Comparison of ENCODE assay signal across 15 cellular contexts in the genomic region with DNA sequence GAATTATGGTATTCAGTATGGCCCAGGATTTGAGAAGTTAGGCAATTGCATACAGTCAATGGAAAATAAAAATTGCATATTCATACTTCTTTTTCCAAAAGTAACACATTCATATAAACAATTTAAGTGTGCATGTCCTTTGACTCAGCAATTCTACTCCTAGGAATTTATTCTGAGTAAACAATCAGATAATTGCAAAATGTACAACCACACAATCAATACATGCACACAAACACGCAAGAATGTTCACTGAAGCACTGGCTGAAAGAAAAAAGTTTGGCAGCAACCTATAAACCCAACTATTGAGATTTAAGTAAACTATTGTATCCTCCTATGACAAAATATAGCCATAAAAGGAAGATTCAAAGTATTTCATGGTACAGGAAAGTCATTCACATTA. TPM values are rescaled to one million over a fixed set of nuclear protein-coding genes. Genes with fewer than 3 reads are reported as not detected.
DNase-seq lines count a peak whose midpoint lies in the region; ATAC-seq and TF ChIP-seq lines count a peak whose summit lies in the region.
"Had no signal": no experiment of that assay in that cellular context is flagged by ENCODE, and none has a peak within 500 bp of the region (broad histone marks: within the 10 kb centered on the region; RNA-seq: fewer than 3 reads in every experiment).

No MANE protein-coding gene starts in this region.

- peaks cover 17% of the 10 kb centered on the region for H3K27me3 Mint-ChIP-seq in GM23338 (ENCODE audit: insufficient read depth, low read depth, poor library complexity)
- H3K27me3 Mint-ChIP-seq in naive thymus-derived CD8-positive, alpha-beta T cell, result peaks cover 30 to 62% (median 31%) of the 10 kb centered on the region in 5 donors
- H3K27me3 Mint-ChIP-seq in natural killer cell treated with Interleukin-12 subunit alpha and Interleukin-12 subunit beta and Interleukin-15 and Interleukin-18, amount 100 ng/mL, for 72 hours, result peaks cover 27 to 58% of the 10 kb centered on the region in 2 donors

- DNase-seq in GM23338 (ENCODE audit: low spot score), result no peak
- peak; percentile 90 for DNase-seq in fibroblast of peridontal ligament (ENCODE audit: extremely low read depth)
- no peak for DNase-seq in aorta
- no peak for DNase-seq in naive thymus-derived CD8-positive, alpha-beta T cell
- no peak for DNase-seq in RPMI8226
- DNase-seq in natural killer cell treated with Interleukin-12 subunit alpha and Interleukin-12 subunit beta and Interleukin-15 and Interleukin-18, amount 100 ng/mL, for 72 hours (ENCODE audit: low spot score), result no peak
- DNase-seq: DMS 273 treated with DMSO at 0.1 percent for 48 hours; effector CD4-positive, alpha-beta T cell; H9; head of caudate nucleus; NCI-H446 treated with DMSO at 0.1 percent for 48 hours; spleen; stimulated activated naive CD8-positive, alpha-beta T cell treated with anti-CD3 and anti-CD28 coated beads, Interleukin-15, amount 100 ng/mL, for 72 hours had no signal

- 94 to 99% methylated on average over 1 of the region's 1 CpG for WGBS in aorta, 2 donors

- peaks cover 4% of the 10 kb centered on the region; the same call in 1 of the 3 replicates for H3K36me3 Mint-ChIP-seq in GM23338 (ENCODE audit: low read depth)
- peaks cover 0 to 4% (median 0%) of the 10 kb centered on the region in 3 donors for H3K36me3 Mint-ChIP-seq in naive thymus-derived CD8-positive, alpha-beta T cell
- H3K36me3 Mint-ChIP-seq in natural killer cell treated with Interleukin-12 subunit alpha and Interleukin-12 subunit beta and Interleukin-15 and Interleukin-18, amount 100 ng/mL, for 72 hours, result no peaks in the 10 kb centered on the region

- no peaks in the 10 kb centered on the region for H3F3A ChIP-seq in GM23338 (replicated peaks; ENCODE audit: low read depth)

- no peak overlapping the region; the same call in 1 of the 2 replicates for H3K27ac Mint-ChIP-seq in GM23338
- H3K27ac Mint-ChIP-seq in naive thymus-derived CD8-positive, alpha-beta T cell, result no peak overlapping the region
- H3K27ac Mint-ChIP-seq in natural killer cell treated with Interleukin-12 subunit alpha and Interleukin-12 subunit beta and Interleukin-15 and Interleukin-18, amount 100 ng/mL, for 72 hours, result no peak overlapping the region
- H3K27ac Mint-ChIP-seq: H9; stimulated activated naive CD8-positive, alpha-beta T cell treated with anti-CD3 and anti-CD28 coated beads, Interleukin-15, amount 100 ng/mL, for 72 hours had no signal

- H2AFZ ChIP-seq in GM23338 (no peak overlapping the region), parathyroid adenoma (peak overlapping the region; percentile 97)

- H4K20me1 ChIP-seq in GM23338 (replicated peaks; ENCODE audit: insufficient read depth), result no peaks in the 10 kb centered on the region; the same call in 1 of the 2 replicates

- H3K27me3 ChIP-seq in GM23338 (ENCODE audit: insufficient read depth), result peaks cover 12% of the 10 kb centered on the region
- H3K27me3 ChIP-seq in parathyroid adenoma (ENCODE audit: control insufficient read depth, insufficient read depth, low read length), result no peaks in the 10 kb centered on the region
- no peaks in the 10 kb centered on the region for H3K27me3 ChIP-seq in aorta (ENCODE audit: control insufficient read depth in 1 of 2, insufficient read depth in 2 of 2, low read length in 1 of 2)

- no peaks in the 10 kb centered on the region for H3K9me2 ChIP-seq in GM23338 (ENCODE audit: insufficient read depth)

- TF ChIP-seq CTCF in GM23338 (conservative IDR thresholded peaks at IDR 0.05; ENCODE audit: low read depth in 2 of 2) (no peak), VCaP (conservative IDR thresholded peaks at IDR 0.05) (no peak), parathyroid adenoma (IDR thresholded peaks at IDR 0.05) (no peak)

- H3K27ac ChIP-seq in GM23338 (ENCODE audit: low read depth), result no peak overlapping the region
- H3K27ac ChIP-seq in VCaP, result peak overlapping the region; percentile 75
- H3K27ac ChIP-seq in parathyroid adenoma, result peak overlapping the region; percentile 3
- no peak overlapping the region for H3K27ac ChIP-seq in aorta (ENCODE audit: low read depth in 1 of 2, low read length in 2 of 2)
- H3K27ac ChIP-seq: spleen had no signal

- H3K9me3 Mint-ChIP-seq in GM23338, result no peaks in the 10 kb centered on the region; the same call in 2 of the 3 replicates
- peaks cover 0 to 2% (median 0%) of the 10 kb centered on the region in 9 donors for H3K9me3 Mint-ChIP-seq in naive thymus-derived CD8-positive, alpha-beta T cell
- H3K9me3 Mint-ChIP-seq in natural killer cell treated with Interleukin-12 subunit alpha and Interleukin-12 subunit beta and Interleukin-15 and Interleukin-18, amount 100 ng/mL, for 72 hours, result no peaks in the 10 kb centered on the region
- H3K9me3 Mint-ChIP-seq: H9; stimulated activated naive CD8-positive, alpha-beta T cell treated with anti-CD3 and anti-CD28 coated beads, Interleukin-15, amount 100 ng/mL, for 72 hours had no signal

- no peaks in the 10 kb centered on the region for H3K9me3 ChIP-seq in parathyroid adenoma (ENCODE audit: control insufficient read depth, low read length)
- H3K9me3 ChIP-seq in aorta (ENCODE audit: control insufficient read depth, low read length), result no peaks in the 10 kb centered on the region
- H3K9me3 ChIP-seq: spleen had no signal

- intact Hi-C loops in aorta (cut with DNase I), result no loop called here

- no peak overlapping the region for H3K9ac ChIP-seq in parathyroid adenoma

- no peaks in the 10 kb centered on the region; the same call in 1 of the 2 replicates for H3K79me2 ChIP-seq in GM23338 (replicated peaks; ENCODE audit: insufficient read depth)
- H3K79me2 ChIP-seq in parathyroid adenoma, result no peaks in the 10 kb centered on the region

- H3K4me2 ChIP-seq in GM23338 (peak overlapping the region; percentile 77), parathyroid adenoma (ENCODE audit: low read length) (peak overlapping the region; percentile 57)

- POLR2A ChIA-PET in naive thymus-derived CD8-positive, alpha-beta T cell (lab: Charles Lee), result no interaction called here

- peak overlapping the region; percentile 64 for H3K4me3 ChIP-seq in GM23338
- H3K4me3 ChIP-seq in parathyroid adenoma (ENCODE audit: low read depth, low read length), result peak overlapping the region; percentile 99
- H3K4me3 ChIP-seq in aorta (ENCODE audit: low read length in 2 of 2), result no peak overlapping the region

- peaks cover 13% of the 10 kb centered on the region for H3K4me1 ChIP-seq in GM23338 (ENCODE audit: insufficient read depth)
- peaks cover 9% of the 10 kb centered on the region for H3K4me1 ChIP-seq in parathyroid adenoma
- no peaks in the 10 kb centered on the region for H3K4me1 ChIP-seq in aorta (ENCODE audit: control insufficient read depth in 1 of 2, insufficient read depth in 2 of 2, low read length in 2 of 2)

- no peak for ATAC-seq in GM23338
- ATAC-seq in aorta (ENCODE audit: low FRiP score), result no peak
- ATAC-seq in naive thymus-derived CD8-positive, alpha-beta T cell, result no peak
- no peak for ATAC-seq in natural killer cell treated with Interleukin-12 subunit alpha and Interleukin-12 subunit beta and Interleukin-15 and Interleukin-18, amount 100 ng/mL, for 72 hours
- ATAC-seq: stimulated activated naive CD8-positive, alpha-beta T cell treated with anti-CD3 and anti-CD28 coated beads, Interleukin-15, amount 100 ng/mL, for 72 hours had no signal

- H3K36me3 ChIP-seq in GM23338 (ENCODE audit: insufficient read depth) (no peaks in the 10 kb centered on the region), parathyroid adenoma (ENCODE audit: control insufficient read depth, insufficient read depth, low read length) (no peaks in the 10 kb centered on the region), aorta (ENCODE audit: control insufficient read depth in 1 of 2, insufficient read depth in 2 of 2, low read length in 1 of 2) (no peaks in the 10 kb centered on the region)
- H3K36me3 ChIP-seq: spleen had no signal

- H3K4me1 Mint-ChIP-seq in GM23338, result peaks cover 11% of the 10 kb centered on the region; the same call in 2 of the 3 replicates
- peaks cover 11 to 19% (median 15%) of the 10 kb centered on the region in 4 donors for H3K4me1 Mint-ChIP-seq in naive thymus-derived CD8-positive, alpha-beta T cell
- peaks cover 12 to 14% of the 10 kb centered on the region in 2 donors for H3K4me1 Mint-ChIP-seq in natural killer cell treated with Interleukin-12 subunit alpha and Interleukin-12 subunit beta and Interleukin-15 and Interleukin-18, amount 100 ng/mL, for 72 hours (ENCODE audit: low read depth in 2 of 2)

- peak overlapping the region; percentile 20; the same call in 1 of the 3 replicates for H3K4me3 Mint-ChIP-seq in GM23338
- H3K4me3 Mint-ChIP-seq in naive thymus-derived CD8-positive, alpha-beta T cell, result no peak overlapping the region
- H3K4me3 Mint-ChIP-seq in natural killer cell treated with Interleukin-12 subunit alpha and Interleukin-12 subunit beta and Interleukin-15 and Interleukin-18, amount 100 ng/mL, for 72 hours, result no peak overlapping the region
- H3K4me3 Mint-ChIP-seq: stimulated activated naive CD8-positive, alpha-beta T cell treated with anti-CD3 and anti-CD28 coated beads, Interleukin-15, amount 100 ng/mL, for 72 hours had no signal

TF ChIP-seq in GM23338, 12 proteins besides CTCF, POLR2A, EP300 and RAD21 (continues in another document):
- no peak for TF ChIP-seq STAT1 (IDR thresholded peaks at IDR 0.05; ENCODE audit: unreplicated experiment)

RNA-seq across cellular contexts. Expression of gene CYP39A1, which starts 1.6 kb away (rescaled TPM):
- 1.8 and 3.5 TPM in 2 replicates for total RNA-seq in GM23338 (2014; rRNA removed; shearing (Covaris generic))
- 1.5 and 2.2 TPM in 2 replicates for polyA plus RNA-seq in GM23338 (2016; fragmentation: Nextera tagmentation; extraction: Ambion mirVana)
- 1 to 10 TPM; 2.0 to 4.2 TPM for total RNA-seq in aorta
- polyA plus RNA-seq in aorta, result 1 to 10 TPM in 1 of 2 donors, under 1 TPM in 1; 0.63 to 5.1 TPM
- total RNA-seq in naive thymus-derived CD8-positive, alpha-beta T cell, result not detected
- not detected for polyA plus RNA-seq in naive thymus-derived CD8-positive, alpha-beta T cell
- not detected for total RNA-seq in natural killer cell treated with Interleukin-12 subunit alpha and Interleukin-12 subunit beta and Interleukin-15 and Interleukin-18, amount 100 ng/mL, for 72 hours

RNA-seq across cellular contexts. Expression of gene SLC25A27, which starts 1.8 kb away (rescaled TPM):
- 11.8 and 16.2 TPM in 2 replicates for total RNA-seq in GM23338 (2014; rRNA removed; shearing (Covaris generic))
- polyA plus RNA-seq in GM23338 (2016; fragmentation: Nextera tagmentation; extraction: Ambion mirVana) (6.0 and 8.5 TPM in 2 replicates), aorta (10 to 100 TPM in 1 of 2 donors, under 1 TPM in 1; 0.50 to 71.9 TPM)
- total RNA-seq in aorta, result 10 to 100 TPM; 19.7 to 45.9 TPM
- 1 to 10 TPM; 5.2 to 9.2 TPM for total RNA-seq in naive thymus-derived CD8-positive, alpha-beta T cell
- not detected for polyA plus RNA-seq in naive thymus-derived CD8-positive, alpha-beta T cell
- total RNA-seq in natural killer cell treated with Interleukin-12 subunit alpha and Interleukin-12 subunit beta and Interleukin-15 and Interleukin-18, amount 100 ng/mL, for 72 hours, result 1 to 10 TPM in 1 of 2 donors, not detected in 1; 1.0 TPM

RNA-seq across cellular contexts. Expression of gene TDRD6, which starts 36.7 kb away (rescaled TPM):
- 0.14 TPM in 1 of 2 replicates, not detected in the other for total RNA-seq in GM23338 (2014; rRNA removed; shearing (Covaris generic))
- polyA plus RNA-seq in GM23338 (2016; fragmentation: Nextera tagmentation; extraction: Ambion mirVana) (0.10 and 0.24 TPM in 2 replicates), aorta (1 to 10 TPM in 1 of 2 donors, not detected in 1; 1.6 TPM)
- 1 to 10 TPM; 1.0 to 1.8 TPM for total RNA-seq in aorta
- under 1 TPM; 0.05 to 0.26 TPM for total RNA-seq in naive thymus-derived CD8-positive, alpha-beta T cell
- polyA plus RNA-seq in naive thymus-derived CD8-positive, alpha-beta T cell, result not detected
- total RNA-seq in natural killer cell treated with Interleukin-12 subunit alpha and Interleukin-12 subunit beta and Interleukin-15 and Interleukin-18, amount 100 ng/mL, for 72 hours, result not detected

Comparison
In these comparisons a context has a peak if more than half of its experiments do, and no peak if none do; other contexts are left out.
1. H3K27ac ChIP-seq: peak in VCaP (single experiment) and parathyroid adenoma (single experiment); none in GM23338 (single experiment) and aorta (0 of 2).
2. H3K4me3 ChIP-seq: peak in GM23338 (single experiment) and parathyroid adenoma (single experiment); none in aorta (0 of 2).